In genomic region chr1:210373878-210374599, GRCh38 we compare ENCODE assay signal across 9 cellular contexts. TPM values are rescaled to one million over a fixed set of nuclear protein-coding genes. Genes with fewer than 3 reads are reported as not detected.
DNase-seq lines count a peak whose midpoint lies in the region; ATAC-seq and TF ChIP-seq lines count a peak whose summit lies in the region.
"Had no signal": no experiment of that assay in that cellular context is flagged by ENCODE, and none has a peak within 500 bp of the region (broad histone marks: within the 10 kb centered on the region; RNA-seq: fewer than 3 reads in every experiment).

No MANE protein-coding gene starts in this region.

- no peak overlapping the region for H3K9ac ChIP-seq in OCI-LY1 (ENCODE audit: low read length)

- peak; percentile 61 for DNase-seq in D341Med (ENCODE audit: low spot score)
- DNase-seq in GM19240 (ENCODE audit: insufficient read length, low spot score): peak; percentile 43
- DNase-seq in activated T-cell treated with anti-CD3 and anti-CD28 coated beads for 48 hours (ENCODE audit: low read depth): peak; percentile 67
- DNase-seq in foreskin keratinocyte: peak; percentile 99 to 100
- peak; percentile 70 for DNase-seq in putamen (ENCODE audit: low spot score)
- DNase-seq in aorta: no peak

- H3K4me1 ChIP-seq in OCI-LY1 (ENCODE audit: insufficient read depth, low read length, severe bottlenecking) (no peaks in the 10 kb centered on the region), foreskin keratinocyte (peaks cover 22% of the 10 kb centered on the region), aorta (ENCODE audit: control insufficient read depth in 1 of 2, insufficient read depth in 2 of 2, low read length in 2 of 2) (no peaks in the 10 kb centered on the region)

- no peak overlapping the region for H3K27ac ChIP-seq in OCI-LY1 (ENCODE audit: low read depth, low read length, poor library complexity, severe bottlenecking)
- peak overlapping the region; percentile 99 for H3K27ac ChIP-seq in foreskin keratinocyte
- H3K27ac ChIP-seq in aorta (ENCODE audit: low read depth in 1 of 2, low read length in 2 of 2): no peak overlapping the region
- H3K27ac ChIP-seq: ovary had no signal

- H3F3A ChIP-seq in OCI-LY1 (ENCODE audit: insufficient read depth, low read length): no peaks in the 10 kb centered on the region

- no peak overlapping the region for H3K4me2 ChIP-seq in OCI-LY1 (ENCODE audit: low read length)

- H3K27me3 ChIP-seq in OCI-LY1 (ENCODE audit: insufficient read depth, low read length) (no peaks in the 10 kb centered on the region), foreskin keratinocyte (no peaks in the 10 kb centered on the region), aorta (ENCODE audit: control insufficient read depth in 1 of 2, insufficient read depth in 2 of 2, low read length in 1 of 2) (no peaks in the 10 kb centered on the region)
- H3K27me3 ChIP-seq: ovary had no signal

- H3K9me3 ChIP-seq in OCI-LY1 (ENCODE audit: low read length): no peaks in the 10 kb centered on the region
- no peaks in the 10 kb centered on the region for H3K9me3 ChIP-seq in aorta (ENCODE audit: control insufficient read depth, low read length)
- H3K9me3 ChIP-seq: ovary had no signal

- 50 to 51% methylated on average over 9 of the region's 9 CpGs for WGBS in aorta, 2 donors

- TF ChIP-seq CTCF in OCI-LY1 (IDR thresholded peaks at IDR 0.05; ENCODE audit: low read length): peak; percentile 53
- peak; percentile 99 for TF ChIP-seq CTCF in foreskin keratinocyte (conservative IDR thresholded peaks at IDR 0.05)

- H3K36me3 ChIP-seq in OCI-LY1 (ENCODE audit: insufficient read depth, low read length) (no peaks in the 10 kb centered on the region), aorta (ENCODE audit: control insufficient read depth in 1 of 2, insufficient read depth in 2 of 2, low read length in 1 of 2) (no peaks in the 10 kb centered on the region)
- H3K36me3 ChIP-seq: ovary had no signal

- no peak overlapping the region for H3K4me3 ChIP-seq in OCI-LY1 (ENCODE audit: low read depth, low read length, poor library complexity, severe bottlenecking)
- no peak overlapping the region for H3K4me3 ChIP-seq in aorta (ENCODE audit: low read length in 2 of 2)
- H3K4me3 ChIP-seq: ovary had no signal

- H2AFZ ChIP-seq in OCI-LY1 (ENCODE audit: low read length): no peak overlapping the region

- H3K9me2 ChIP-seq in OCI-LY1 (ENCODE audit: low read depth, low read length): no peaks in the 10 kb centered on the region

- H3K79me2 ChIP-seq in OCI-LY1 (ENCODE audit: insufficient read depth, low read length): no peaks in the 10 kb centered on the region

- intact Hi-C loops in aorta (cut with DNase I): no loop called here

- peak; percentile 90 for ATAC-seq in HG03378 (IDR thresholded peaks at IDR 0.05; ENCODE audit: unreplicated experiment)
- ATAC-seq in foreskin keratinocyte: peak; percentile 86
- no peak for ATAC-seq in aorta (ENCODE audit: low FRiP score)

- H4K20me1 ChIP-seq in OCI-LY1 (ENCODE audit: insufficient read depth, low read length): no peaks in the 10 kb centered on the region

RNA-seq across cellular contexts. Expression of gene HHAT, which starts 45.3 kb away (rescaled TPM):
- total RNA-seq in foreskin keratinocyte (4.2 and 4.7 TPM in 2 replicates), aorta (1 to 10 TPM; 3.1 to 3.9 TPM)
- polyA plus RNA-seq in foreskin keratinocyte (2.3 and 2.5 TPM in 2 replicates), aorta (1 to 10 TPM; 1.9 to 2.0 TPM)

Comparison
In these comparisons a context has a peak if more than half of its experiments do, and no peak if none do; other contexts are left out.
1. DNase-seq: peak in D341Med (single experiment), GM19240 (single experiment), activated T-cell treated with anti-CD3 and anti-CD28 coated beads for 48 hours (single experiment), foreskin keratinocyte (2 of 2) and putamen (single experiment); none in aorta (0 of 2).